In genomic region chr4:187732524-187732923, GRCh38 we compare ENCODE assay signal across 25 cellular contexts.
"Had no signal": no experiment of that assay in that cellular context is flagged by ENCODE, and none has a peak within 500 bp of the region (broad histone marks: within the 10 kb centered on the region; RNA-seq: fewer than 3 reads in every experiment).

No MANE protein-coding gene starts in this region.

- H3K27ac ChIP-seq: foreskin keratinocyte, suprapubic skin, transverse colon, uterus had no signal

- H3K27me3 ChIP-seq: foreskin keratinocyte, suprapubic skin, transverse colon, uterus had no signal

- H3K36me3 ChIP-seq: suprapubic skin, transverse colon, uterus had no signal

- H3K9me3 ChIP-seq: mucosa of descending colon, suprapubic skin, transverse colon, uterus had no signal

- ATAC-seq: activated T-cell treated with anti-CD3 and anti-CD28 coated beads, Interleukin-2, amount 50 U/mL, for 4 hours; foreskin keratinocyte; left cardiac atrium; mucosa of descending colon; sciatic nerve; stimulated activated effector memory CD8-positive, alpha-beta T cell treated with anti-CD3 and anti-CD28 coated beads, Interleukin-12 subunit alpha, Interleukin-12 subunit beta, amount 100 ng/mL, for 72 hours; stimulated activated naive CD8-positive, alpha-beta T cell treated with anti-CD3 and anti-CD28 coated beads, Interleukin-15, amount 100 ng/mL, for 72 hours; WTC11 had no signal

- H3K4me3 ChIP-seq: mucosa of descending colon, suprapubic skin, transverse colon, uterus had no signal

- DNase-seq: activated CD4-positive, alpha-beta T cell treated with anti-CD3 and anti-CD28 coated beads, Interleukin-2, amount 50 U/mL, for 4 hours; activated CD8-positive, alpha-beta memory T cell treated with anti-CD3 and anti-CD28 coated beads, Interleukin-2, amount 50 U/mL, for 48 hours; activated naive CD4-positive, alpha-beta T cell; activated T-cell treated with anti-CD3 and anti-CD28 coated beads, Interleukin-2, amount 50 U/mL, for 4 hours; cortex of kidney; erythroblast; foreskin keratinocyte; head of caudate nucleus; hypothalamus; islet precursor cell; left cardiac atrium; mesendoderm; mucosa of descending colon; nephron progenitor cell; nucleus accumbens; small intestine; stimulated activated CD4-positive, alpha-beta T cell treated with anti-CD3 and anti-CD28 coated beads, Interleukin-2, amount 100 ng/mL, for 24 hours; stimulated activated naive CD8-positive, alpha-beta T cell treated with anti-CD3 and anti-CD28 coated beads, Interleukin-15, amount 100 ng/mL, for 72 hours; T1000; transverse colon; uterus had no signal

- H3K4me1 ChIP-seq: foreskin keratinocyte, suprapubic skin, transverse colon, uterus had no signal
